Comparison of ENCODE assay signal across 1 cellular context in the genomic region with DNA sequence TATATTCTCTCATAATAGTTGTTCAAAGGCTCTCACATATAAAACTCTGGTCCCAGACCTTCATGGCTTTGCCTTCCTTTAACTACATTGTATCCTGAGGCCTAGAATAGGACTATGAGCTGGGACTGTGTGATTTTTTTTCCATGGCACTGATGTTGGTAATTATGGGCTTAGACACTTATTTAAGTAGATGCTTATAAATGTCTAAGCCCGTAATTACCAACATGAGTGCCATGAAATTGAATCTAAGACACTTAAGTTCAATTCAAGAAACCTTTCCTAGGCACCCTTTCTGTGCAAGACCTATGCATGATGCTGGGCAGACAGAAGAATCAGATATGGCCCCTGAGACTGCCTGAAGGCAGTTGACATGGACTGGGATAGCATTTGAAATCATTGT.
TF ChIP-seq lines count a peak whose summit lies in the region.

No MANE protein-coding gene starts in this region.

TF ChIP-seq in WTC11, 78 proteins besides CTCF, POLR2A, EP300 and RAD21 (continued from another document):
- TF ChIP-seq, protein P1, sequence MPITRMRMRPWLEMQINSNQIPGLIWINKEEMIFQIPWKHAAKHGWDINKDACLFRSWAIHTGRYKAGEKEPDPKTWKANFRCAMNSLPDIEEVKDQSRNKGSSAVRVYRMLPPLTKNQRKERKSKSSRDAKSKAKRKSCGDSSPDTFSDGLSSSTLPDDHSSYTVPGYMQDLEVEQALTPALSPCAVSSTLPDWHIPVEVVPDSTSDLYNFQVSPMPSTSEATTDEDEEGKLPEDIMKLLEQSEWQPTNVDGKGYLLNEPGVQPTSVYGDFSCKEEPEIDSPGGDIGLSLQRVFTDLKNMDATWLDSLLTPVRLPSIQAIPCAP (CRISPR knock-in tag; IDR thresholded peaks at IDR 0.05), result no peak
- TF ChIP-seq ZNF232 (CRISPR knock-in tag; IDR thresholded peaks at IDR 0.05), result no peak
- TF ChIP-seq ZNF671 (CRISPR knock-in tag; IDR thresholded peaks at IDR 0.05), result no peak
- TF ChIP-seq ZNF416 (CRISPR knock-in tag; IDR thresholded peaks at IDR 0.05), result no peak
- no peak for TF ChIP-seq E2F1 (CRISPR knock-in tag; IDR thresholded peaks at IDR 0.05)
- TF ChIP-seq ZBTB21 (CRISPR knock-in tag; IDR thresholded peaks at IDR 0.05; ENCODE audit: borderline replicate concordance), result no peak
- no peak for TF ChIP-seq GRHL2 (CRISPR knock-in tag; IDR thresholded peaks at IDR 0.05; ENCODE audit: insufficient replicate concordance, severe bottlenecking)
- no peak for TF ChIP-seq ZNF121 (CRISPR knock-in tag; IDR thresholded peaks at IDR 0.05)
- no peak for TF ChIP-seq OVOL2 (CRISPR knock-in tag; IDR thresholded peaks at IDR 0.05; ENCODE audit: borderline replicate concordance)
